In the genomic region with DNA sequence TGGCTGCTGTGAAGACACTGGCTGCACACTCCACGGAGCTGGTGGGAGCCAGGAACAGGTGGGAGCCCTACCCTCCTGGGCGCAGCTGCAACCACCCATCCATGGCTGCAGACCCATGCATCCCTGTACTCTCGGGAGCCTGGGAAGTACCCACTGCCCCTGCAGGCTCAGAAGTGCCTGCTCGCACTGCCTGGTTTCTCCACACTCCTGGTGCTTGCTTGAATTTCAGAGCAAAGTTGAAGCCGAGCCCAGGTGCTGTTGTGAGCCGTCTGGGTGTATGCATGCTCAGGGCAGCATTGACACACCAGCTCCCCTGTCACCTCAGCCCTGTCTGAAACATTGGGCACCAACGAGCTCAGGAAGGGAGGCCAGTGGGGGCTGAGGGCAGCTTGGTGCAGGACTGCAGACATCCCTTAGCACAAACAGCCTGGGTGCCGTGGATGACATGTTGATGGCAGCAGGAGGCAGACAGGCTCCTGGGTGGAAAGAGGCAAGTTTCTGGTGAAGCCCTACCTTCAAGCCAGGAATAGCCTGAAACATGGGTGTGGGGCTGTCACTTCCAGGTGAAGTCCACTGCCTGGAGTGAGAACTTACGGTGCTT, we compare ENCODE assay signal across 17 cellular contexts.
DNase-seq lines count a peak whose midpoint lies in the region; ATAC-seq, FAIRE-seq and TF ChIP-seq lines count a peak whose summit lies in the region.
"Had no signal": no experiment of that assay in that cellular context is flagged by ENCODE, and none has a peak within 500 bp of the region (broad histone marks: within the 10 kb centered on the region; RNA-seq: fewer than 3 reads in every experiment).

No MANE protein-coding gene starts in this region.

- H3K4me1 ChIP-seq in H1 (replicated peaks in 1 of 4; ENCODE audit: control insufficient read depth in 3 of 4, insufficient read depth in 4 of 4, low read length in 3 of 4) (no peaks in the 10 kb centered on the region), neuronal stem cell (ENCODE audit: control insufficient read depth in 2 of 2, insufficient read depth in 1 of 2, low read depth in 1 of 2, low read length in 2 of 2) (no peaks in the 10 kb centered on the region), upper lobe of right lung (no peaks in the 10 kb centered on the region)
- H3K4me1 ChIP-seq: BLaER1, HAP-1 had no signal

- H2BK120ac ChIP-seq in H1 (replicated peaks; ENCODE audit: low read depth, low read length) (no peak overlapping the region), neuronal stem cell (ENCODE audit: low read depth, low read length) (no peak overlapping the region)

- H3K79me1 ChIP-seq in H1 (ENCODE audit: low read depth, low read length) (no peaks in the 10 kb centered on the region), neuronal stem cell (ENCODE audit: low read depth, low read length) (no peaks in the 10 kb centered on the region)

- no peak for TF ChIP-seq RAD21 in H1 (IDR thresholded peaks at IDR 0.05 in 1 of 2, conservative IDR thresholded peaks at IDR 0.05 in 1 of 2; ENCODE audit: low read depth in 2 of 2, low read length in 2 of 2)

- no peak overlapping the region for H4K91ac ChIP-seq in H1 (replicated peaks; ENCODE audit: insufficient read length, low read length)
- no peak overlapping the region for H4K91ac ChIP-seq in neuronal stem cell (ENCODE audit: low read depth, low read length, poor library complexity)

- POLR2A ChIA-PET in H1 (lab: Charles Lee; ENCODE audit: partially characterized antibody), result no interaction called here

- no peak overlapping the region for H3K18ac ChIP-seq in H1 (ENCODE audit: extremely low read depth, low read length)
- no peak overlapping the region for H3K18ac ChIP-seq in neuronal stem cell (ENCODE audit: low read length)

- H3K4me3 ChIP-seq in H1 (ENCODE audit: extremely low read depth in 1 of 4, insufficient read depth in 2 of 4, low read depth in 3 of 4, low read length in 4 of 4), result no peak overlapping the region
- no peak overlapping the region for H3K4me3 ChIP-seq in neuronal stem cell (ENCODE audit: low read length in 2 of 2)
- H3K4me3 ChIP-seq in upper lobe of right lung, result no peak overlapping the region
- H3K4me3 ChIP-seq: BLaER1, HAP-1 had no signal

- TF ChIP-seq EP300 in H1 (IDR thresholded peaks at IDR 0.05; ENCODE audit: borderline replicate concordance in 1 of 2, low read depth in 2 of 2, low read length in 2 of 2), result no peak

- intact Hi-C loops in Right ventricle myocardium inferior (cut with DNase I), result no loop called here
- intact Hi-C loops in left ventricle myocardium superior (cut with micrococcal nuclease), result no loop called here
- intact Hi-C loops in upper lobe of right lung (cut with DNase I), result no loop called here

- no peak for FAIRE-seq in H1 (lab: Jason Lieb, UNC)

- H3K79me2 ChIP-seq in H1 (ENCODE audit: control insufficient read depth in 1 of 2, insufficient read depth in 2 of 2, low read length in 2 of 2), result no peaks in the 10 kb centered on the region

- H3K4ac ChIP-seq in H1 (replicated peaks; ENCODE audit: insufficient read length, low read depth, low read length), result no peak overlapping the region
- H3K4ac ChIP-seq in neuronal stem cell (ENCODE audit: low read length), result no peak overlapping the region

- no peak for ATAC-seq in Right ventricle myocardium inferior
- no peak for ATAC-seq in left ventricle myocardium superior
- peak; percentile 40 for ATAC-seq in upper lobe of right lung

- no peaks in the 10 kb centered on the region for H3K9me3 ChIP-seq in H1 (ENCODE audit: insufficient read depth in 2 of 2, low read depth in 1 of 2, low read length in 1 of 2)
- H3K9me3 ChIP-seq in neuronal stem cell (replicated peaks in 1 of 2; ENCODE audit: control insufficient read depth in 2 of 2, insufficient read depth in 1 of 2, low read depth in 1 of 2, low read length in 2 of 2), result no peaks in the 10 kb centered on the region
- H3K9me3 ChIP-seq in upper lobe of right lung, result no peaks in the 10 kb centered on the region
- H3K9me3 ChIP-seq: HAP-1 had no signal

- no peak overlapping the region for H2BK20ac ChIP-seq in H1 (ENCODE audit: low read length)

- H2BK5ac ChIP-seq in H1 (ENCODE audit: low read depth, low read length) (no peak overlapping the region), neuronal stem cell (ENCODE audit: low read length) (no peak overlapping the region)

- H3K23ac ChIP-seq in H1 (ENCODE audit: insufficient read length), result no peak overlapping the region
- H3K23ac ChIP-seq in neuronal stem cell (ENCODE audit: low read depth, low read length, poor library complexity), result no peak overlapping the region

- WGBS in H1 (ENCODE audit: extremely low coverage in 1 of 2, insufficient coverage in 1 of 2, insufficient read length in 1 of 2, insufficient replicate concordance in 2 of 2, low coverage in 1 of 2, low lambda C conversion rate in 2 of 2, missing lambda C conversion rate in 1 of 2), 2 experiments, result 91% methylated on average over 9 of the region's 9 CpGs; no CpG with 5 or more reads in 1 of the 2 experiments
- WGBS in neuronal stem cell (ENCODE audit: extremely low coverage in 2 of 2, insufficient read length in 2 of 2, insufficient replicate concordance in 1 of 2), 2 donors, result no CpG with 5 or more reads among the region's 9 CpGs

- H2AK5ac ChIP-seq in H1 (ENCODE audit: low read depth, low read length) (no peak overlapping the region), neuronal stem cell (ENCODE audit: low read depth, low read length) (no peak overlapping the region)

- H2AFZ ChIP-seq in H1 (ENCODE audit: low read length), result 0 out of 2 replicates have a peak overlapping the region, but pooled peaks have one; percentile 62
- H2AFZ ChIP-seq in neuronal stem cell (ENCODE audit: low read length), result no peak overlapping the region

- H3K27ac ChIP-seq in H1 (ENCODE audit: low read depth, low read length) (no peak overlapping the region), neuronal stem cell (replicated peaks; ENCODE audit: low read length) (no peak overlapping the region), upper lobe of right lung (no peak overlapping the region)
- H3K27ac ChIP-seq: BLaER1, HL-60 had no signal

- no peak overlapping the region for H3K4me2 ChIP-seq in H1 (ENCODE audit: insufficient read depth in 1 of 2, low read depth in 2 of 2, low read length in 2 of 2)
- H3K4me2 ChIP-seq in neuronal stem cell (ENCODE audit: insufficient read depth, low read length, poor library complexity, severe bottlenecking), result no peak overlapping the region
- H3K4me2 ChIP-seq: BLaER1 had no signal

- H4K8ac ChIP-seq in H1 (ENCODE audit: extremely low read depth, insufficient read depth, low read length), result peak overlapping the region; percentile 57
- no peak overlapping the region for H4K8ac ChIP-seq in neuronal stem cell (ENCODE audit: low read depth, low read length)

- no peaks in the 10 kb centered on the region for H4K20me1 ChIP-seq in H1 (replicated peaks in 1 of 2; ENCODE audit: control insufficient read depth in 1 of 2, insufficient read depth in 2 of 2, low read length in 2 of 2)
- H4K20me1 ChIP-seq: BLaER1 had no signal

- H3K27me3 ChIP-seq in H1 (replicated peaks in 1 of 4; ENCODE audit: control insufficient read depth in 3 of 4, extremely low read depth in 1 of 4, insufficient read depth in 3 of 4, low read length in 3 of 4) (no peaks in the 10 kb centered on the region), neuronal stem cell (ENCODE audit: control insufficient read depth in 3 of 3, insufficient read depth in 3 of 3, low read depth in 1 of 3, low read length in 3 of 3) (no peaks in the 10 kb centered on the region), upper lobe of right lung (no peaks in the 10 kb centered on the region)
- H3K27me3 ChIP-seq: BLaER1 had no signal

- H2BK12ac ChIP-seq in H1 (ENCODE audit: low read depth, low read length) (no peak overlapping the region), neuronal stem cell (ENCODE audit: low read length) (no peak overlapping the region)

- no peak for TF ChIP-seq POLR2A in H1 (IDR thresholded peaks at IDR 0.05; ENCODE audit: control extremely low read depth in 1 of 2, low read depth in 2 of 2, low read length in 2 of 2)

- H4K5ac ChIP-seq in H1 (ENCODE audit: insufficient read length, low read depth, low read length), result no peak overlapping the region

- CTCF ChIA-PET in H1 (lab: Charles Lee; ENCODE audit: partially characterized antibody), result no interaction called here

- no peak overlapping the region for H3K56ac ChIP-seq in H1 (replicated peaks; ENCODE audit: insufficient read length, low read depth, low read length)

- H2BK15ac ChIP-seq in H1 (ENCODE audit: low read length) (no peak overlapping the region), neuronal stem cell (ENCODE audit: low read length) (no peak overlapping the region)

- no peaks in the 10 kb centered on the region for H3K36me3 ChIP-seq in H1 (ENCODE audit: control insufficient read depth in 2 of 4, insufficient read depth in 4 of 4, low read length in 3 of 4)
- no peaks in the 10 kb centered on the region for H3K36me3 ChIP-seq in neuronal stem cell (replicated peaks in 1 of 2; ENCODE audit: control insufficient read depth in 2 of 2, insufficient read depth in 2 of 2, low read length in 2 of 2)
- H3K36me3 ChIP-seq in upper lobe of right lung, result no peaks in the 10 kb centered on the region
- H3K36me3 ChIP-seq: BLaER1, HAP-1 had no signal

- H3K23me2 ChIP-seq in H1 (ENCODE audit: low read depth, low read length), result no peaks in the 10 kb centered on the region

- H3K9ac ChIP-seq in H1 (replicated peaks in 1 of 4; ENCODE audit: extremely low read depth in 1 of 4, low read depth in 3 of 4, low read length in 3 of 4), result no peak overlapping the region
- no peak overlapping the region for H3K9ac ChIP-seq in neuronal stem cell (ENCODE audit: low read depth, low read length, poor library complexity)
- H3K9ac ChIP-seq: BLaER1 had no signal

- no peak overlapping the region for H3K14ac ChIP-seq in H1 (ENCODE audit: insufficient read length)
- peak overlapping the region; percentile 12 for H3K14ac ChIP-seq in neuronal stem cell (ENCODE audit: low read length)

- peak; percentile 58 for DNase-seq in Right ventricle myocardium inferior (ENCODE audit: missing footprints)
- no peak for DNase-seq in left ventricle myocardium superior
- DNase-seq in H1 (ENCODE audit: low read depth in 1 of 2, low spot score in 2 of 2), result no peak
- no peak for DNase-seq in neuronal stem cell (ENCODE audit: low spot score)
- DNase-seq in upper lobe of right lung, result no peak
- no peak for DNase-seq in hepatic stellate cell (ENCODE audit: low spot score)
- no peak for DNase-seq in NCI-H510A treated with DMSO at 0.1 percent for 48 hours (lab: John Stamatoyannopoulos, UW)
- DNase-seq in activated CD4-positive, CD25-positive, alpha-beta regulatory T cell treated with anti-CD3 and anti-CD28 coated beads, Interleukin-2, amount 50 U/mL, for 72 hours, result no peak
- DNase-seq: 8988T; Calu3; CD4-positive, alpha-beta memory T cell; DMS79 treated with DMSO at 0.1 percent for 48 hours; GF-D8; GOT3 had no signal

- TF ChIP-seq CTCF in H1 (IDR thresholded peaks at IDR 0.05; ENCODE audit: control extremely low read depth in 1 of 3, insufficient read depth in 1 of 3, low read depth in 1 of 3, low read length in 3 of 3) (no peak), upper lobe of right lung (IDR thresholded peaks at IDR 0.05) (no peak)

TF ChIP-seq in H1, 55 proteins besides CTCF, POLR2A, EP300 and RAD21 (continues in another document):
- TF ChIP-seq SAP30 (IDR thresholded peaks at IDR 0.05; ENCODE audit: insufficient read depth, insufficient replicate concordance, low read length) (no peak), SIX5 (IDR thresholded peaks at IDR 0.05; ENCODE audit: low read depth, low read length) (no peak), CHD2 (IDR thresholded peaks at IDR 0.05; ENCODE audit: low read length) (no peak), BACH1 (IDR thresholded peaks at IDR 0.05; ENCODE audit: low read length) (no peak)
